ENCODE assay signal across 1 cellular context in genomic region chr12:8081228-8081920, GRCh38.
TF ChIP-seq lines count a peak whose summit lies in the region.

No MANE protein-coding gene starts in this region.

TF ChIP-seq in H1, 55 proteins besides CTCF, POLR2A, EP300 and RAD21:
- TF ChIP-seq ASH2L (IDR thresholded peaks at IDR 0.05; ENCODE audit: low read length) (no peak), YY1 (IDR thresholded peaks at IDR 0.05; ENCODE audit: low read depth, low read length) (no peak), SIX5 (IDR thresholded peaks at IDR 0.05; ENCODE audit: low read depth, low read length) (no peak), RNF2 (IDR thresholded peaks at IDR 0.05; ENCODE audit: borderline replicate concordance, low read depth, low read length, missing control alignments, poor library complexity, severe bottlenecking) (no peak), E2F6 (IDR thresholded peaks at IDR 0.05) (no peak), ZNF274 (IDR thresholded peaks at IDR 0.05; ENCODE audit: borderline replicate concordance, extremely low read depth, low read length) (no peak), SIRT6 (IDR thresholded peaks at IDR 0.05; ENCODE audit: low read length) (no peak), GTF2F1 (IDR thresholded peaks at IDR 0.05; ENCODE audit: borderline replicate concordance, low read depth, low read length) (no peak), SRF (IDR thresholded peaks at IDR 0.05; ENCODE audit: low read depth, low read length) (no peak), TAF7 (optimal IDR thresholded peaks at IDR 0.05; ENCODE audit: borderline replicate concordance, low read depth, low read length) (no peak)
